2 cellular contexts compared by ENCODE assay signal in the genomic region with DNA sequence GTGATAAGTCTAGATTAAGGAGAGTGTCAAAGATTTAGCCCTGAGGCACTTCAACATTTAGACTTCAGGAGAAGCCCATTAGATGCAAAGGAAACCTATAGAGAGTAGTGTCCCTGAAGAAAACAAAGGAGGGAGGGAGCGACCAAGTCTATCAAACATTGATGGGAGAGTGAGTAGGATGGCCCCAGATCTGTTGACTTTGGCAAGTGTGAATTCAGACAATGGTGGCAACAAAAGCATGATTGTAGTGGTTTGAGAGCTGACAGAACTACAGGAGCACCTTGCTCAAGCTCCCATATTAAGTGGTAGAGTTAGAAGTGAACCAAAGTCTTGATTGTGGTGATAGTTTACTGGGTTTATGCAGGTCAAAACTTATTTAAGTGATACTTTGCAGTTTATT.
TF ChIP-seq lines count a peak whose summit lies in the region.

No MANE protein-coding gene starts in this region.

TF ChIP-seq in SK-N-SH, 30 proteins besides CTCF, POLR2A, EP300 and RAD21 (continued from another document):
- no peak for TF ChIP-seq ELF1 (IDR thresholded peaks at IDR 0.05)
- TF ChIP-seq, protein P1, sequence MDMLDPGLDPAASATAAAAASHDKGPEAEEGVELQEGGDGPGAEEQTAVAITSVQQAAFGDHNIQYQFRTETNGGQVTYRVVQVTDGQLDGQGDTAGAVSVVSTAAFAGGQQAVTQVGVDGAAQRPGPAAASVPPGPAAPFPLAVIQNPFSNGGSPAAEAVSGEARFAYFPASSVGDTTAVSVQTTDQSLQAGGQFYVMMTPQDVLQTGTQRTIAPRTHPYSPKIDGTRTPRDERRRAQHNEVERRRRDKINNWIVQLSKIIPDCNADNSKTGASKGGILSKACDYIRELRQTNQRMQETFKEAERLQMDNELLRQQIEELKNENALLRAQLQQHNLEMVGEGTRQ (IDR thresholded peaks at IDR 0.05; ENCODE audit: borderline replicate concordance, low read depth, low read length), result no peak
- TF ChIP-seq, protein P2, sequence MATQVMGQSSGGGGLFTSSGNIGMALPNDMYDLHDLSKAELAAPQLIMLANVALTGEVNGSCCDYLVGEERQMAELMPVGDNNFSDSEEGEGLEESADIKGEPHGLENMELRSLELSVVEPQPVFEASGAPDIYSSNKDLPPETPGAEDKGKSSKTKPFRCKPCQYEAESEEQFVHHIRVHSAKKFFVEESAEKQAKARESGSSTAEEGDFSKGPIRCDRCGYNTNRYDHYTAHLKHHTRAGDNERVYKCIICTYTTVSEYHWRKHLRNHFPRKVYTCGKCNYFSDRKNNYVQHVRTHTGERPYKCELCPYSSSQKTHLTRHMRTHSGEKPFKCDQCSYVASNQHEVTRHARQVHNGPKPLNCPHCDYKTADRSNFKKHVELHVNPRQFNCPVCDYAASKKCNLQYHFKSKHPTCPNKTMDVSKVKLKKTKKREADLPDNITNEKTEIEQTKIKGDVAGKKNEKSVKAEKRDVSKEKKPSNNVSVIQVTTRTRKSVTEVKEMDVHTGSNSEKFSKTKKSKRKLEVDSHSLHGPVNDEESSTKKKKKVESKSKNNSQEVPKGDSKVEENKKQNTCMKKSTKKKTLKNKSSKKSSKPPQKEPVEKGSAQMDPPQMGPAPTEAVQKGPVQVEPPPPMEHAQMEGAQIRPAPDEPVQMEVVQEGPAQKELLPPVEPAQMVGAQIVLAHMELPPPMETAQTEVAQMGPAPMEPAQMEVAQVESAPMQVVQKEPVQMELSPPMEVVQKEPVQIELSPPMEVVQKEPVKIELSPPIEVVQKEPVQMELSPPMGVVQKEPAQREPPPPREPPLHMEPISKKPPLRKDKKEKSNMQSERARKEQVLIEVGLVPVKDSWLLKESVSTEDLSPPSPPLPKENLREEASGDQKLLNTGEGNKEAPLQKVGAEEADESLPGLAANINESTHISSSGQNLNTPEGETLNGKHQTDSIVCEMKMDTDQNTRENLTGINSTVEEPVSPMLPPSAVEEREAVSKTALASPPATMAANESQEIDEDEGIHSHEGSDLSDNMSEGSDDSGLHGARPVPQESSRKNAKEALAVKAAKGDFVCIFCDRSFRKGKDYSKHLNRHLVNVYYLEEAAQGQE (IDR thresholded peaks at IDR 0.05; ENCODE audit: low read depth, low read length), result no peak
- no peak for TF ChIP-seq FOXM1 (IDR thresholded peaks at IDR 0.05; ENCODE audit: low read depth)
- no peak for TF ChIP-seq MXI1 (IDR thresholded peaks at IDR 0.05; ENCODE audit: low read depth, low read length)
- TF ChIP-seq, protein P3, sequence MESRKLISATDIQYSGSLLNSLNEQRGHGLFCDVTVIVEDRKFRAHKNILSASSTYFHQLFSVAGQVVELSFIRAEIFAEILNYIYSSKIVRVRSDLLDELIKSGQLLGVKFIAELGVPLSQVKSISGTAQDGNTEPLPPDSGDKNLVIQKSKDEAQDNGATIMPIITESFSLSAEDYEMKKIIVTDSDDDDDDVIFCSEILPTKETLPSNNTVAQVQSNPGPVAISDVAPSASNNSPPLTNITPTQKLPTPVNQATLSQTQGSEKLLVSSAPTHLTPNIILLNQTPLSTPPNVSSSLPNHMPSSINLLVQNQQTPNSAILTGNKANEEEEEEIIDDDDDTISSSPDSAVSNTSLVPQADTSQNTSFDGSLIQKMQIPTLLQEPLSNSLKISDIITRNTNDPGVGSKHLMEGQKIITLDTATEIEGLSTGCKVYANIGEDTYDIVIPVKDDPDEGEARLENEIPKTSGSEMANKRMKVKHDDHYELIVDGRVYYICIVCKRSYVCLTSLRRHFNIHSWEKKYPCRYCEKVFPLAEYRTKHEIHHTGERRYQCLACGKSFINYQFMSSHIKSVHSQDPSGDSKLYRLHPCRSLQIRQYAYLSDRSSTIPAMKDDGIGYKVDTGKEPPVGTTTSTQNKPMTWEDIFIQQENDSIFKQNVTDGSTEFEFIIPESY (IDR thresholded peaks at IDR 0.05; ENCODE audit: borderline replicate concordance, low read depth), result no peak
- TF ChIP-seq NRF1 (IDR thresholded peaks at IDR 0.05; ENCODE audit: low read depth, low read length), result no peak
- TF ChIP-seq YY1 (IDR thresholded peaks at IDR 0.05; ENCODE audit: low read depth), result no peak
- TF ChIP-seq, protein P4, sequence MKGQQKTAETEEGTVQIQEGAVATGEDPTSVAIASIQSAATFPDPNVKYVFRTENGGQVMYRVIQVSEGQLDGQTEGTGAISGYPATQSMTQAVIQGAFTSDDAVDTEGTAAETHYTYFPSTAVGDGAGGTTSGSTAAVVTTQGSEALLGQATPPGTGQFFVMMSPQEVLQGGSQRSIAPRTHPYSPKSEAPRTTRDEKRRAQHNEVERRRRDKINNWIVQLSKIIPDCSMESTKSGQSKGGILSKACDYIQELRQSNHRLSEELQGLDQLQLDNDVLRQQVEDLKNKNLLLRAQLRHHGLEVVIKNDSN (IDR thresholded peaks at IDR 0.05; ENCODE audit: borderline replicate concordance, low read depth), result no peak
- no peak for TF ChIP-seq GABPA (IDR thresholded peaks at IDR 0.05; ENCODE audit: low read depth)
- TF ChIP-seq RCOR1 (IDR thresholded peaks at IDR 0.05; ENCODE audit: low read length), result no peak
- TF ChIP-seq SIN3A (IDR thresholded peaks at IDR 0.05; ENCODE audit: borderline replicate concordance, low read depth, low read length), result no peak
- no peak for TF ChIP-seq TCF12 (IDR thresholded peaks at IDR 0.05)

TF ChIP-seq in SK-N-SH treated with all-trans-retinoic acid at 6 μM for 48 hours, 23 proteins besides CTCF, POLR2A, EP300 and RAD21 (continued from another document):
- TF ChIP-seq PPARA (CRISPR knock-in tag; IDR thresholded peaks at IDR 0.05; ENCODE audit: borderline replicate concordance), result no peak
- TF ChIP-seq ARNTL (CRISPR knock-in tag; IDR thresholded peaks at IDR 0.05; ENCODE audit: borderline replicate concordance, low read depth), result no peak
- TF ChIP-seq, protein P5, sequence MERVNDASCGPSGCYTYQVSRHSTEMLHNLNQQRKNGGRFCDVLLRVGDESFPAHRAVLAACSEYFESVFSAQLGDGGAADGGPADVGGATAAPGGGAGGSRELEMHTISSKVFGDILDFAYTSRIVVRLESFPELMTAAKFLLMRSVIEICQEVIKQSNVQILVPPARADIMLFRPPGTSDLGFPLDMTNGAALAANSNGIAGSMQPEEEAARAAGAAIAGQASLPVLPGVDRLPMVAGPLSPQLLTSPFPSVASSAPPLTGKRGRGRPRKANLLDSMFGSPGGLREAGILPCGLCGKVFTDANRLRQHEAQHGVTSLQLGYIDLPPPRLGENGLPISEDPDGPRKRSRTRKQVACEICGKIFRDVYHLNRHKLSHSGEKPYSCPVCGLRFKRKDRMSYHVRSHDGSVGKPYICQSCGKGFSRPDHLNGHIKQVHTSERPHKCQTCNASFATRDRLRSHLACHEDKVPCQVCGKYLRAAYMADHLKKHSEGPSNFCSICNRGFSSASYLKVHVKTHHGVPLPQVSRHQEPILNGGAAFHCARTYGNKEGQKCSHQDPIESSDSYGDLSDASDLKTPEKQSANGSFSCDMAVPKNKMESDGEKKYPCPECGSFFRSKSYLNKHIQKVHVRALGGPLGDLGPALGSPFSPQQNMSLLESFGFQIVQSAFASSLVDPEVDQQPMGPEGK (CRISPR knock-in tag; IDR thresholded peaks at IDR 0.05; ENCODE audit: borderline replicate concordance), result no peak
- no peak for TF ChIP-seq ZC3H10 (CRISPR knock-in tag; IDR thresholded peaks at IDR 0.05)
- no peak for TF ChIP-seq ZNF70 (CRISPR knock-in tag; IDR thresholded peaks at IDR 0.05)
- no peak for TF ChIP-seq CSDC2 (CRISPR knock-in tag; IDR thresholded peaks at IDR 0.05)
- TF ChIP-seq ZNF565 (CRISPR knock-in tag; conservative IDR thresholded peaks at IDR 0.05; ENCODE audit: low read depth), result no peak
- no peak for TF ChIP-seq TCF4 (CRISPR knock-in tag; IDR thresholded peaks at IDR 0.05; ENCODE audit: borderline replicate concordance)
- TF ChIP-seq, protein P6, sequence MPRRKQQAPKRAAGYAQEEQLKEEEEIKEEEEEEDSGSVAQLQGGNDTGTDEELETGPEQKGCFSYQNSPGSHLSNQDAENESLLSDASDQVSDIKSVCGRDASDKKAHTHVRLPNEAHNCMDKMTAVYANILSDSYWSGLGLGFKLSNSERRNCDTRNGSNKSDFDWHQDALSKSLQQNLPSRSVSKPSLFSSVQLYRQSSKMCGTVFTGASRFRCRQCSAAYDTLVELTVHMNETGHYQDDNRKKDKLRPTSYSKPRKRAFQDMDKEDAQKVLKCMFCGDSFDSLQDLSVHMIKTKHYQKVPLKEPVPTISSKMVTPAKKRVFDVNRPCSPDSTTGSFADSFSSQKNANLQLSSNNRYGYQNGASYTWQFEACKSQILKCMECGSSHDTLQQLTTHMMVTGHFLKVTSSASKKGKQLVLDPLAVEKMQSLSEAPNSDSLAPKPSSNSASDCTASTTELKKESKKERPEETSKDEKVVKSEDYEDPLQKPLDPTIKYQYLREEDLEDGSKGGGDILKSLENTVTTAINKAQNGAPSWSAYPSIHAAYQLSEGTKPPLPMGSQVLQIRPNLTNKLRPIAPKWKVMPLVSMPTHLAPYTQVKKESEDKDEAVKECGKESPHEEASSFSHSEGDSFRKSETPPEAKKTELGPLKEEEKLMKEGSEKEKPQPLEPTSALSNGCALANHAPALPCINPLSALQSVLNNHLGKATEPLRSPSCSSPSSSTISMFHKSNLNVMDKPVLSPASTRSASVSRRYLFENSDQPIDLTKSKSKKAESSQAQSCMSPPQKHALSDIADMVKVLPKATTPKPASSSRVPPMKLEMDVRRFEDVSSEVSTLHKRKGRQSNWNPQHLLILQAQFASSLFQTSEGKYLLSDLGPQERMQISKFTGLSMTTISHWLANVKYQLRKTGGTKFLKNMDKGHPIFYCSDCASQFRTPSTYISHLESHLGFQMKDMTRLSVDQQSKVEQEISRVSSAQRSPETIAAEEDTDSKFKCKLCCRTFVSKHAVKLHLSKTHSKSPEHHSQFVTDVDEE (CRISPR knock-in tag; IDR thresholded peaks at IDR 0.05), result no peak
- no peak for TF ChIP-seq ESRRG (CRISPR knock-in tag; IDR thresholded peaks at IDR 0.05)
- TF ChIP-seq ZNF8 (CRISPR knock-in tag; IDR thresholded peaks at IDR 0.05), result no peak
- TF ChIP-seq, protein P7, sequence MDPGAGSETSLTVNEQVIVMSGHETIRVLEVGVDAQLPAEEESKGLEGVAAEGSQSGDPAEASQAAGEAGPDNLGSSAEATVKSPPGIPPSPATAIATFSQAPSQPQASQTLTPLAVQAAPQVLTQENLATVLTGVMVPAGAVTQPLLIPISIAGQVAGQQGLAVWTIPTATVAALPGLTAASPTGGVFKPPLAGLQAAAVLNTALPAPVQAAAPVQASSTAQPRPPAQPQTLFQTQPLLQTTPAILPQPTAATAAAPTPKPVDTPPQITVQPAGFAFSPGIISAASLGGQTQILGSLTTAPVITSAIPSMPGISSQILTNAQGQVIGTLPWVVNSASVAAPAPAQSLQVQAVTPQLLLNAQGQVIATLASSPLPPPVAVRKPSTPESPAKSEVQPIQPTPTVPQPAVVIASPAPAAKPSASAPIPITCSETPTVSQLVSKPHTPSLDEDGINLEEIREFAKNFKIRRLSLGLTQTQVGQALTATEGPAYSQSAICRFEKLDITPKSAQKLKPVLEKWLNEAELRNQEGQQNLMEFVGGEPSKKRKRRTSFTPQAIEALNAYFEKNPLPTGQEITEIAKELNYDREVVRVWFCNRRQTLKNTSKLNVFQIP (CRISPR knock-in tag; IDR thresholded peaks at IDR 0.05; ENCODE audit: borderline replicate concordance, low read depth), result no peak
- no peak for TF ChIP-seq RARB (CRISPR knock-in tag; IDR thresholded peaks at IDR 0.05)
- TF ChIP-seq ISL1 (CRISPR knock-in tag; IDR thresholded peaks at IDR 0.05), result no peak
- TF ChIP-seq TOX (CRISPR knock-in tag; IDR thresholded peaks at IDR 0.05; ENCODE audit: borderline replicate concordance), result no peak
- TF ChIP-seq, protein P8, sequence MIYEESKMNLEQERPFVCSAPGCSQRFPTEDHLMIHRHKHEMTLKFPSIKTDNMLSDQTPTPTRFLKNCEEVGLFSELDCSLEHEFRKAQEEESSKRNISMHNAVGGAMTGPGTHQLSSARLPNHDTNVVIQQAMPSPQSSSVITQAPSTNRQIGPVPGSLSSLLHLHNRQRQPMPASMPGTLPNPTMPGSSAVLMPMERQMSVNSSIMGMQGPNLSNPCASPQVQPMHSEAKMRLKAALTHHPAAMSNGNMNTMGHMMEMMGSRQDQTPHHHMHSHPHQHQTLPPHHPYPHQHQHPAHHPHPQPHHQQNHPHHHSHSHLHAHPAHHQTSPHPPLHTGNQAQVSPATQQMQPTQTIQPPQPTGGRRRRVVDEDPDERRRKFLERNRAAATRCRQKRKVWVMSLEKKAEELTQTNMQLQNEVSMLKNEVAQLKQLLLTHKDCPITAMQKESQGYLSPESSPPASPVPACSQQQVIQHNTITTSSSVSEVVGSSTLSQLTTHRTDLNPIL (CRISPR knock-in tag; IDR thresholded peaks at IDR 0.05; ENCODE audit: low read depth), result no peak
- no peak for TF ChIP-seq OSR1 (CRISPR knock-in tag; IDR thresholded peaks at IDR 0.05)
